Comparison of ENCODE assay signal across 10 cellular contexts in genomic region chr3:196609815-196610515, GRCh38. TPM values are rescaled to one million over a fixed set of nuclear protein-coding genes. Genes with fewer than 3 reads are reported as not detected.
DNase-seq lines count a peak whose midpoint lies in the region; ATAC-seq and TF ChIP-seq lines count a peak whose summit lies in the region.
"Had no signal": no experiment of that assay in that cellular context is flagged by ENCODE, and none has a peak within 500 bp of the region (broad histone marks: within the 10 kb centered on the region; RNA-seq: fewer than 3 reads in every experiment).

No MANE protein-coding gene starts in this region.

- no peaks in the 10 kb centered on the region for H3K27me3 ChIP-seq in CD4-positive, alpha-beta T cell (ENCODE audit: control insufficient read depth, insufficient read depth, low read length)
- H3K27me3 ChIP-seq in naive thymus-derived CD4-positive, alpha-beta T cell (ENCODE audit: control insufficient read depth in 2 of 2, insufficient read depth in 2 of 2, low read length in 2 of 2) = no peaks in the 10 kb centered on the region
- H3K27me3 ChIP-seq: ovary, tibial artery had no signal

- H3K4me3 ChIP-seq in Jurkat, Clone E6-1 (ENCODE audit: low read length) = peak overlapping the region; percentile 27
- H3K4me3 ChIP-seq in naive thymus-derived CD4-positive, alpha-beta T cell (ENCODE audit: low read length) = no peak overlapping the region
- H3K4me3 ChIP-seq: ovary, tibial artery had no signal

- no peak for DNase-seq in CD4-positive, alpha-beta T cell
- DNase-seq in Jurkat, Clone E6-1 (ENCODE audit: low read depth, low spot score) = no peak
- peak; percentile 46 for DNase-seq in activated CD8-positive, alpha-beta memory T cell treated with anti-CD3 and anti-CD28 coated beads, Interleukin-2, amount 50 U/mL, for 48 hours
- no peak for DNase-seq in naive thymus-derived CD4-positive, alpha-beta T cell
- DNase-seq in cortex of kidney (lab: John Stamatoyannopoulos, UW) (no peak), GM13976 (ENCODE audit: low spot score) (no peak), NCI-H1417 treated with DMSO at 0.1 percent for 48 hours (lab: John Stamatoyannopoulos, UW) (no peak), NCI-H510A treated with DMSO at 0.1 percent for 48 hours (lab: John Stamatoyannopoulos, UW) (no peak)

- intact Hi-C loops in CD4-positive, alpha-beta T cell (cut with DNase I, micrococcal nuclease) = loop anchor here (1.0 to 10.0 kb wide), 6 partner anchors 22 to 361 kb away; partner anchors contain the start of gene NCBP2 (in 1 of the 2)
- intact Hi-C loops in naive thymus-derived CD4-positive, alpha-beta T cell (cut with micrococcal nuclease) = loop anchor here (1.0 to 10.0 kb wide), 10 partner anchors 22 to 359 kb away; partner anchors contain the start of genes CEP19 (in 2 of the 2), PIGX (in 2 of the 2), FBXO45 (in 1 of the 2) and PIGZ (in 1 of the 2)

- POLR2A ChIA-PET in CD4-positive, alpha-beta T cell (lab: Charles Lee) = interaction anchor here (0.6 to 6.8 kb wide), 17 partner anchors 11 to 332 kb away, joined by 3 to 80 read pairs (median 5); partner anchors contain the start of genes CEP19, FBXO45, NCBP2 and NRROS
- POLR2A ChIA-PET in naive thymus-derived CD4-positive, alpha-beta T cell (lab: Charles Lee) = interaction anchor here (0.7 to 2.7 kb wide), 15 partner anchors 12 to 332 kb away, joined by 3 to 25 read pairs (median 4); partner anchors contain the start of genes NCBP2, NRROS and PAK2

- H3K9me3 Mint-ChIP-seq in CD4-positive, alpha-beta T cell = no peaks in the 10 kb centered on the region
- peaks cover 0 to 2% (median 0%) of the 10 kb centered on the region in 11 donors for H3K9me3 Mint-ChIP-seq in naive thymus-derived CD4-positive, alpha-beta T cell

- H3K4me3 Mint-ChIP-seq in CD4-positive, alpha-beta T cell = peak overlapping the region; percentile 69
- H3K4me3 Mint-ChIP-seq in naive thymus-derived CD4-positive, alpha-beta T cell = peak overlapping the region; percentile 18 to 80 (median 74)

- no peak overlapping the region for H3K27ac ChIP-seq in CD4-positive, alpha-beta T cell (ENCODE audit: low read depth, low read length)
- peak overlapping the region; percentile 39 for H3K27ac ChIP-seq in naive thymus-derived CD4-positive, alpha-beta T cell (ENCODE audit: low read depth, low read length)
- H3K27ac ChIP-seq: ovary, tibial artery had no signal

- no peaks in the 10 kb centered on the region for H3K36me3 Mint-ChIP-seq in CD4-positive, alpha-beta T cell (ENCODE audit: low read depth)
- no peaks in the 10 kb centered on the region for H3K36me3 Mint-ChIP-seq in naive thymus-derived CD4-positive, alpha-beta T cell

- in situ Hi-C loops in GM13976 (cut with MboI; ENCODE audit: low sequenced_read_pairs, unreplicated experiment) = loop anchor here (10.0 kb wide), 1 partner anchor 75 kb away; no protein-coding TSS in a partner anchor

- peak; percentile 16 for ATAC-seq in CD4-positive, alpha-beta T cell (ENCODE audit: poor library complexity)
- peak; percentile 29 for ATAC-seq in naive thymus-derived CD4-positive, alpha-beta T cell

- H3K4me1 Mint-ChIP-seq in CD4-positive, alpha-beta T cell (ENCODE audit: low read depth) = peaks cover 40% of the 10 kb centered on the region
- peaks cover 28 to 45% (median 41%) of the 10 kb centered on the region in 7 donors for H3K4me1 Mint-ChIP-seq in naive thymus-derived CD4-positive, alpha-beta T cell

- H3K27ac Mint-ChIP-seq in CD4-positive, alpha-beta T cell = peak overlapping the region; percentile 74
- peak overlapping the region; percentile 72 to 93 (median 88) for H3K27ac Mint-ChIP-seq in naive thymus-derived CD4-positive, alpha-beta T cell

- CTCF ChIA-PET in CD4-positive, alpha-beta T cell (lab: Charles Lee) = interaction anchor here (0.6 to 3.0 kb wide), 34 partner anchors 8 to 332 kb away, joined by 3 to 67 read pairs (median 4); partner anchors contain the start of genes NCBP2, NRROS and PAK2
- CTCF ChIA-PET in naive thymus-derived CD4-positive, alpha-beta T cell (lab: Charles Lee) = interaction anchor here (0.6 to 8.3 kb wide), 19 partner anchors 8 to 241 kb away, joined by 3 to 166 read pairs (median 5); partner anchors contain the start of genes CEP19, NRROS and PIGX

- TF ChIP-seq CTCF in CD4-positive, alpha-beta T cell (IDR thresholded peaks at IDR 0.05) = no peak
- no peak for TF ChIP-seq CTCF in GM13976 (IDR thresholded peaks at IDR 0.05; ENCODE audit: borderline replicate concordance, control extremely low read depth, extremely low read depth, insufficient read depth, missing control alignments)

- H3K27me3 Mint-ChIP-seq in CD4-positive, alpha-beta T cell = no peaks in the 10 kb centered on the region
- H3K27me3 Mint-ChIP-seq in naive thymus-derived CD4-positive, alpha-beta T cell = peaks cover 0 to 5% (median 0%) of the 10 kb centered on the region in 5 donors

- no peaks in the 10 kb centered on the region for H3K9me3 ChIP-seq in CD4-positive, alpha-beta T cell (ENCODE audit: control insufficient read depth, low read length)
- no peaks in the 10 kb centered on the region for H3K9me3 ChIP-seq in naive thymus-derived CD4-positive, alpha-beta T cell (ENCODE audit: control insufficient read depth in 2 of 3, low read length in 3 of 3)
- H3K9me3 ChIP-seq: ovary, tibial artery had no signal

- no peaks in the 10 kb centered on the region for H3K36me3 ChIP-seq in naive thymus-derived CD4-positive, alpha-beta T cell (ENCODE audit: control insufficient read depth in 2 of 3, insufficient read depth in 3 of 3, low read length in 3 of 3)
- H3K36me3 ChIP-seq: ovary, tibial artery had no signal

- peaks cover 23 to 26% of the 10 kb centered on the region in 2 donors for H3K4me1 ChIP-seq in naive thymus-derived CD4-positive, alpha-beta T cell (ENCODE audit: control insufficient read depth in 2 of 2, insufficient read depth in 2 of 2, low read length in 2 of 2)
- H3K4me1 ChIP-seq: tibial artery had no signal

RNA-seq across cellular contexts. Expression of gene NRROS, which starts 29.5 kb away (rescaled TPM):
- total RNA-seq in CD4-positive, alpha-beta T cell = 1 to 10 TPM; 7.4 to 8.4 TPM
- polyA plus RNA-seq in Jurkat, Clone E6-1 (2012; ENCODE audit: insufficient read depth, insufficient read length) = 43.7 TPM
- total RNA-seq in naive thymus-derived CD4-positive, alpha-beta T cell = 10 to 100 TPM in 4 of 5 experiments, 1 to 10 TPM in 1; 9.8 to 53.3 (median 14.2) TPM
- 1 to 10 TPM; 1.3 to 4.3 TPM for polyA plus RNA-seq in naive thymus-derived CD4-positive, alpha-beta T cell

RNA-seq across cellular contexts. Expression of gene FBXO45, which starts 41.5 kb away (rescaled TPM):
- total RNA-seq in CD4-positive, alpha-beta T cell = 1 to 10 TPM; 5.4 to 6.0 TPM
- 18.3 TPM for polyA plus RNA-seq in Jurkat, Clone E6-1 (2012; ENCODE audit: insufficient read depth, insufficient read length)
- total RNA-seq in naive thymus-derived CD4-positive, alpha-beta T cell = 10 to 100 TPM in 1 of 5 experiments, 1 to 10 TPM in 4; 2.8 to 15.9 (median 7.1) TPM
- 1 to 10 TPM; 1.2 to 2.0 TPM for polyA plus RNA-seq in naive thymus-derived CD4-positive, alpha-beta T cell

RNA-seq across cellular contexts. Expression of gene WDR53, which starts 41.6 kb away (rescaled TPM):
- total RNA-seq in CD4-positive, alpha-beta T cell = 10 to 100 TPM; 18.4 to 20.9 TPM
- 30.2 TPM for polyA plus RNA-seq in Jurkat, Clone E6-1 (2012; ENCODE audit: insufficient read depth, insufficient read length)
- total RNA-seq in naive thymus-derived CD4-positive, alpha-beta T cell = 10 to 100 TPM; 13.6 to 31.5 (median 22.7) TPM
- polyA plus RNA-seq in naive thymus-derived CD4-positive, alpha-beta T cell = 10 to 100 TPM; 11.9 to 25.1 TPM
